Comparison of ENCODE assay signal across 11 cellular contexts in the genomic region with DNA sequence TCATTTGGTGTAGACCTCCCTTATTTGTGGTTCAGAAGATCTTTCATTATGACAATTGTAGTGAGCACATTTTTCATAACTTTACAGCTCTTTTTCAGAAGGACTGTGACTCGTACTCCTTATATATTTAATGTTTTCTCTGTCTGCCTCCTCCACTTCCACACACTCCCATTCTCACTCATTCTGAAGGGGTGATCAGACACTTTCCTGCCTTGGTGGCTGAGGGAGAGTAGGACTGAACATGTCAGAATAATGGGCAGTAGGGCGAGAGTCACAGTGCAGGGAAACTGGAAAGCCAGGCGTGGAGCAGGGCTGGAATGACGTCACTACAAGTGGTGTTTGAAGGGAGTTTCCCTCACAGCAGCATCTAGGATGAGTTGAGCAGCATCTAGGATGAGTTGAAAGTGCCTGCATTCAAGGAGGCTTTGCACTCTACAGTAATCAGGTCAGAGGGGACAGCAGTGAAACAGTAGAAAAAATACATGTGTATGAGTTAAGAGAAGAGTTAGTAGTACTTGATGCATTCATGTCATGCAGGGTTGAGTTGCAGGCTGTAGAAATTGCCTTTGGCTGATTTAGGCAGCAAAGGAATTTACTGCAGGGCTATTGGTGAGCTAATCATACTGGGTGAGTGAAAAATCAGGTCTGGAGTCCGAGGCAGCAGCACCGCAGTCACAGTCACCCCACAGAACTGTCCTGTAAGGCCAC. TPM values are rescaled to one million over a fixed set of nuclear protein-coding genes. Genes with fewer than 3 reads are reported as not detected.
DNase-seq lines count a peak whose midpoint lies in the region; ATAC-seq lines count a peak whose summit lies in the region.
"Had no signal": no experiment of that assay in that cellular context is flagged by ENCODE, and none has a peak within 500 bp of the region (broad histone marks: within the 10 kb centered on the region; RNA-seq: fewer than 3 reads in every experiment).

No MANE protein-coding gene starts in this region.

- POLR2A ChIA-PET in naive thymus-derived CD8-positive, alpha-beta T cell (lab: Charles Lee): no interaction called here

- peak; percentile 76 for DNase-seq in activated effector memory CD4-positive, alpha-beta T cell treated with anti-CD3 and anti-CD28 coated beads, Interleukin-2, amount 50 U/mL, for 16 hours
- DNase-seq in activated effector memory CD4-positive, alpha-beta T cell treated with Interleukin-2 at 50 U/mL for 16 hours: no peak
- DNase-seq in activated T-helper 2 cell treated with anti-CD3 and anti-CD28 coated beads, Interferon-gamma antibody, Interleukin-2, Interleukin-4, amounts not matched to agents 10 μg/mL and 5 μg/mL and 100 μg/mL, durations not matched to agents 14 hours and 24 hours and 36 hours (ENCODE audit: low spot score): no peak
- no peak for DNase-seq in naive thymus-derived CD8-positive, alpha-beta T cell
- peak; percentile 17 to 43 for DNase-seq in stimulated activated naive CD8-positive, alpha-beta T cell treated with anti-CD3 and anti-CD28 coated beads, Interleukin-15, amount 100 ng/mL, for 72 hours
- DNase-seq in SHP77 treated with DMSO at 0.1 percent for 48 hours (lab: John Stamatoyannopoulos, UW) (no peak), NCI-H1417 (lab: John Stamatoyannopoulos, UW) (no peak), DMS 273 treated with DMSO at 0.1 percent for 48 hours (lab: John Stamatoyannopoulos, UW) (no peak)
- DNase-seq: HFFc6, midbrain, right cardiac atrium had no signal

- H3K9me3 Mint-ChIP-seq in activated T-helper 2 cell treated with anti-CD3 and anti-CD28 coated beads, Interferon-gamma antibody, Interleukin-2, Interleukin-4, amounts not matched to agents 10 μg/mL and 5 μg/mL and 100 μg/mL, durations not matched to agents 14 hours and 24 hours and 36 hours: no peaks in the 10 kb centered on the region
- no peaks in the 10 kb centered on the region for H3K9me3 Mint-ChIP-seq in naive thymus-derived CD8-positive, alpha-beta T cell
- H3K9me3 Mint-ChIP-seq in stimulated activated naive CD8-positive, alpha-beta T cell treated with anti-CD3 and anti-CD28 coated beads, Interleukin-15, amount 100 ng/mL, for 72 hours: no peaks in the 10 kb centered on the region
- H3K9me3 Mint-ChIP-seq: HFFc6 had no signal

- H3K4me3 Mint-ChIP-seq in activated T-helper 2 cell treated with anti-CD3 and anti-CD28 coated beads, Interferon-gamma antibody, Interleukin-2, Interleukin-4, amounts not matched to agents 10 μg/mL and 5 μg/mL and 100 μg/mL, durations not matched to agents 14 hours and 24 hours and 36 hours (ENCODE audit: low read depth): no peak overlapping the region
- H3K4me3 Mint-ChIP-seq in naive thymus-derived CD8-positive, alpha-beta T cell: peak overlapping the region in 1 of 10 donors; percentile 52
- peak overlapping the region; percentile 4 to 44 for H3K4me3 Mint-ChIP-seq in stimulated activated naive CD8-positive, alpha-beta T cell treated with anti-CD3 and anti-CD28 coated beads, Interleukin-15, amount 100 ng/mL, for 72 hours
- H3K4me3 Mint-ChIP-seq: HFFc6 had no signal

- intact Hi-C loops in activated T-helper 2 cell treated with anti-CD3 and anti-CD28 coated beads, Interferon-gamma antibody, Interleukin-2, Interleukin-4, amounts not matched to agents 10 μg/mL and 5 μg/mL and 100 μg/mL, durations not matched to agents 14 hours and 24 hours and 36 hours (cut with micrococcal nuclease): no loop called here

- peak overlapping the region; percentile 66 for H3K27ac Mint-ChIP-seq in activated T-helper 2 cell treated with anti-CD3 and anti-CD28 coated beads, Interferon-gamma antibody, Interleukin-2, Interleukin-4, amounts not matched to agents 10 μg/mL and 5 μg/mL and 100 μg/mL, durations not matched to agents 14 hours and 24 hours and 36 hours
- peak overlapping the region in 7 of 10 donors; percentile 26 to 79 (median 62) for H3K27ac Mint-ChIP-seq in naive thymus-derived CD8-positive, alpha-beta T cell
- peak overlapping the region in 1 of 2 donors; percentile 91 for H3K27ac Mint-ChIP-seq in stimulated activated naive CD8-positive, alpha-beta T cell treated with anti-CD3 and anti-CD28 coated beads, Interleukin-15, amount 100 ng/mL, for 72 hours
- H3K27ac Mint-ChIP-seq: HFFc6 had no signal

- no peaks in the 10 kb centered on the region for H3K27me3 Mint-ChIP-seq in activated T-helper 2 cell treated with anti-CD3 and anti-CD28 coated beads, Interferon-gamma antibody, Interleukin-2, Interleukin-4, amounts not matched to agents 10 μg/mL and 5 μg/mL and 100 μg/mL, durations not matched to agents 14 hours and 24 hours and 36 hours (ENCODE audit: low read depth)
- no peaks in the 10 kb centered on the region for H3K27me3 Mint-ChIP-seq in naive thymus-derived CD8-positive, alpha-beta T cell
- no peaks in the 10 kb centered on the region for H3K27me3 Mint-ChIP-seq in stimulated activated naive CD8-positive, alpha-beta T cell treated with anti-CD3 and anti-CD28 coated beads, Interleukin-15, amount 100 ng/mL, for 72 hours

- peaks cover 86% of the 10 kb centered on the region for H3K36me3 Mint-ChIP-seq in activated T-helper 2 cell treated with anti-CD3 and anti-CD28 coated beads, Interferon-gamma antibody, Interleukin-2, Interleukin-4, amounts not matched to agents 10 μg/mL and 5 μg/mL and 100 μg/mL, durations not matched to agents 14 hours and 24 hours and 36 hours (ENCODE audit: low read depth)
- peaks cover 7 to 93% (median 28%) of the 10 kb centered on the region in 3 donors for H3K36me3 Mint-ChIP-seq in naive thymus-derived CD8-positive, alpha-beta T cell

- no peak for ATAC-seq in naive thymus-derived CD8-positive, alpha-beta T cell
- ATAC-seq in stimulated activated naive CD8-positive, alpha-beta T cell treated with anti-CD3 and anti-CD28 coated beads, Interleukin-15, amount 100 ng/mL, for 72 hours: peak; percentile 89
- ATAC-seq: right cardiac atrium had no signal

- H3K4me1 Mint-ChIP-seq in activated T-helper 2 cell treated with anti-CD3 and anti-CD28 coated beads, Interferon-gamma antibody, Interleukin-2, Interleukin-4, amounts not matched to agents 10 μg/mL and 5 μg/mL and 100 μg/mL, durations not matched to agents 14 hours and 24 hours and 36 hours (ENCODE audit: low read depth): peaks cover 20% of the 10 kb centered on the region
- peaks cover 5 to 20% (median 13%) of the 10 kb centered on the region in 4 donors for H3K4me1 Mint-ChIP-seq in naive thymus-derived CD8-positive, alpha-beta T cell
- peaks cover 48% of the 10 kb centered on the region for H3K4me1 Mint-ChIP-seq in stimulated activated naive CD8-positive, alpha-beta T cell treated with anti-CD3 and anti-CD28 coated beads, Interleukin-15, amount 100 ng/mL, for 72 hours

RNA-seq across cellular contexts. Expression of a gene that starts 36.3 kb away (rescaled TPM):
- 0.71 and 0.78 TPM in 2 replicates for total RNA-seq in activated T-helper 2 cell treated with anti-CD3 and anti-CD28 coated beads, Interferon-gamma antibody, Interleukin-2, Interleukin-4, amounts not matched to agents 10 μg/mL and 5 μg/mL and 100 μg/mL, durations not matched to agents 14 hours and 24 hours and 36 hours
- 1 to 10 TPM; 2.1 to 2.7 TPM for total RNA-seq in naive thymus-derived CD8-positive, alpha-beta T cell
- polyA plus RNA-seq in naive thymus-derived CD8-positive, alpha-beta T cell: 1 to 10 TPM; 1.5 to 2.0 (median 1.6) TPM

RNA-seq across cellular contexts. Expression of a gene that starts 56.5 kb away (rescaled TPM):
- 41.2 and 47.6 TPM in 2 replicates for total RNA-seq in activated T-helper 2 cell treated with anti-CD3 and anti-CD28 coated beads, Interferon-gamma antibody, Interleukin-2, Interleukin-4, amounts not matched to agents 10 μg/mL and 5 μg/mL and 100 μg/mL, durations not matched to agents 14 hours and 24 hours and 36 hours
- 100 to 1,000 TPM; 128 to 136 TPM for total RNA-seq in naive thymus-derived CD8-positive, alpha-beta T cell
- polyA plus RNA-seq in naive thymus-derived CD8-positive, alpha-beta T cell: 10 to 100 TPM; 31.6 to 42.9 (median 36.9) TPM

Comparison
In these comparisons a context has a peak if more than half of its experiments do, and no peak if none do; other contexts are left out.
1. DNase-seq: peak in activated effector memory CD4-positive, alpha-beta T cell treated with anti-CD3 and anti-CD28 coated beads, Interleukin-2, amount 50 U/mL, for 16 hours (single experiment) and stimulated activated naive CD8-positive, alpha-beta T cell treated with anti-CD3 and anti-CD28 coated beads, Interleukin-15, amount 100 ng/mL, for 72 hours (2 of 2); none in activated effector memory CD4-positive, alpha-beta T cell treated with Interleukin-2 at 50 U/mL for 16 hours (single experiment), activated T-helper 2 cell treated with anti-CD3 and anti-CD28 coated beads, Interferon-gamma antibody, Interleukin-2, Interleukin-4, amounts not matched to agents 10 μg/mL and 5 μg/mL and 100 μg/mL, durations not matched to agents 14 hours and 24 hours and 36 hours (single experiment), naive thymus-derived CD8-positive, alpha-beta T cell (0 of 10), SHP77 treated with DMSO at 0.1 percent for 48 hours (single experiment), NCI-H1417 (0 of 3) and DMS 273 treated with DMSO at 0.1 percent for 48 hours (single experiment).